Comparison of ENCODE assay signal across 8 cellular contexts in genomic region chr9:136343121-136343883, GRCh38. TPM values are rescaled to one million over a fixed set of nuclear protein-coding genes. Genes with fewer than 3 reads are reported as not detected.
DNase-seq lines count a peak whose midpoint lies in the region; ATAC-seq, FAIRE-seq and TF ChIP-seq lines count a peak whose summit lies in the region.
"Had no signal": no experiment of that assay in that cellular context is flagged by ENCODE, and none has a peak within 500 bp of the region (broad histone marks: within the 10 kb centered on the region; RNA-seq: fewer than 3 reads in every experiment).

No MANE protein-coding gene starts in this region.

- peak overlapping the region; percentile 90 for H4K8ac ChIP-seq in H1 (ENCODE audit: extremely low read depth, insufficient read depth, low read length)

- H3K36me3 ChIP-seq in BLaER1 treated with 17β-estradiol and CSF1 and Interleukin-3, amounts not matched to agents 10 nM and 100 nM, result peaks cover 4 to 75% (median 37%) of the 10 kb centered on the region in 11 experiments; a peak in 20 of 22 replicates
- H3K36me3 ChIP-seq in H1 (ENCODE audit: control insufficient read depth in 2 of 4, insufficient read depth in 4 of 4, low read length in 3 of 4), result no peaks in the 10 kb centered on the region
- no peaks in the 10 kb centered on the region for H3K36me3 ChIP-seq in naive thymus-derived CD4-positive, alpha-beta T cell (ENCODE audit: control insufficient read depth in 2 of 3, insufficient read depth in 3 of 3, low read length in 3 of 3)

- H3K27ac Mint-ChIP-seq in nephron, result peak overlapping the region in 2 of 3 experiments; percentile 75 to 86
- H3K27ac Mint-ChIP-seq in natural killer cell, result no peak overlapping the region
- no peak overlapping the region for H3K27ac Mint-ChIP-seq in naive thymus-derived CD4-positive, alpha-beta T cell

- H3K4me3 Mint-ChIP-seq in nephron (peak overlapping the region in 2 of 3 experiments; percentile 70 to 78), natural killer cell (no peak overlapping the region)
- peak overlapping the region in 1 of 10 donors; percentile 44 for H3K4me3 Mint-ChIP-seq in naive thymus-derived CD4-positive, alpha-beta T cell

- peak overlapping the region in 9 of 11 experiments; percentile 19 to 59 (median 39); a peak in 10 of 22 replicates for H3K9ac ChIP-seq in BLaER1 treated with 17β-estradiol and CSF1 and Interleukin-3, amounts not matched to agents 10 nM and 100 nM
- peak overlapping the region in 2 of 4 experiments; percentile 60 to 63; a peak in 4 of 7 replicates for H3K9ac ChIP-seq in H1 (replicated peaks in 1 of 4; ENCODE audit: extremely low read depth in 1 of 4, low read depth in 3 of 4, low read length in 3 of 4)

- peak overlapping the region; percentile 44 for H4K91ac ChIP-seq in H1 (replicated peaks; ENCODE audit: insufficient read length, low read length)

- in situ Hi-C loops in KBM-7 (cut with MboI; ENCODE audit: low pct_unique_long_range_greater_than_20kb, low sequenced_read_pairs), result no loop called here

- no peak for DNase-seq in H1 (ENCODE audit: low read depth in 1 of 2, low spot score in 2 of 2)
- no peak for DNase-seq in natural killer cell
- DNase-seq in naive thymus-derived CD4-positive, alpha-beta T cell, result no peak
- no peak for DNase-seq in KBM-7
- DNase-seq: NCI-H2107 had no signal

- H3K4me1 Mint-ChIP-seq in nephron (peaks cover 11% of the 10 kb centered on the region), natural killer cell (peaks cover 0 to 7% of the 10 kb centered on the region in 2 donors)
- peaks cover 0 to 2% (median 0%) of the 10 kb centered on the region in 7 donors for H3K4me1 Mint-ChIP-seq in naive thymus-derived CD4-positive, alpha-beta T cell

- no peaks in the 10 kb centered on the region for H3K9me3 ChIP-seq in BLaER1 treated with 17β-estradiol and CSF1 and Interleukin-3, amounts not matched to agents 10 nM and 100 nM (replicated peaks in 1 of 11)
- no peaks in the 10 kb centered on the region for H3K9me3 ChIP-seq in H1 (ENCODE audit: insufficient read depth in 2 of 2, low read depth in 1 of 2, low read length in 1 of 2)
- no peaks in the 10 kb centered on the region for H3K9me3 ChIP-seq in naive thymus-derived CD4-positive, alpha-beta T cell (ENCODE audit: control insufficient read depth in 2 of 3, low read length in 3 of 3)

- peak overlapping the region; percentile 93 for H2AK5ac ChIP-seq in H1 (ENCODE audit: low read depth, low read length)

- POLR2A ChIA-PET in H1 (lab: Charles Lee; ENCODE audit: partially characterized antibody), result interaction anchor here (1.0 to 8.0 kb wide), 4 partner anchors 10 to 65 kb away, joined by 3 to 137 read pairs (median 5); partner anchors contain the start of gene DNLZ
- POLR2A ChIA-PET in naive thymus-derived CD4-positive, alpha-beta T cell (lab: Charles Lee), result no interaction called here

- no peak overlapping the region for H3K56ac ChIP-seq in H1 (replicated peaks; ENCODE audit: insufficient read length, low read depth, low read length)

- H4K20me1 ChIP-seq in BLaER1 treated with 17β-estradiol and CSF1 and Interleukin-3, amounts not matched to agents 10 nM and 100 nM, result peaks cover 0 to 99% (median 82%) of the 10 kb centered on the region in 11 experiments; a peak in 18 of 22 replicates
- H4K20me1 ChIP-seq in H1 (replicated peaks in 1 of 2; ENCODE audit: control insufficient read depth in 1 of 2, insufficient read depth in 2 of 2, low read length in 2 of 2), result no peaks in the 10 kb centered on the region

- H3K9me3 Mint-ChIP-seq in nephron (no peaks in the 10 kb centered on the region), natural killer cell (no peaks in the 10 kb centered on the region)
- H3K9me3 Mint-ChIP-seq in naive thymus-derived CD4-positive, alpha-beta T cell, result no peaks in the 10 kb centered on the region

- peaks cover 28 to 80% (median 62%) of the 10 kb centered on the region in 10 experiments for H3K4me1 ChIP-seq in BLaER1 treated with 17β-estradiol and CSF1 and Interleukin-3, amounts not matched to agents 10 nM and 100 nM
- peaks cover 0 to 19% (median 10%) of the 10 kb centered on the region in 4 experiments; a peak in 6 of 7 replicates for H3K4me1 ChIP-seq in H1 (replicated peaks in 1 of 4; ENCODE audit: control insufficient read depth in 3 of 4, insufficient read depth in 4 of 4, low read length in 3 of 4)
- no peaks in the 10 kb centered on the region for H3K4me1 ChIP-seq in naive thymus-derived CD4-positive, alpha-beta T cell (ENCODE audit: control insufficient read depth in 2 of 2, insufficient read depth in 2 of 2, low read length in 2 of 2)

- no peak for ATAC-seq in natural killer cell
- ATAC-seq in naive thymus-derived CD4-positive, alpha-beta T cell, result no peak

- H3K79me2 ChIP-seq in H1 (ENCODE audit: control insufficient read depth in 1 of 2, insufficient read depth in 2 of 2, low read length in 2 of 2), result no peaks in the 10 kb centered on the region

- H2BK120ac ChIP-seq in H1 (replicated peaks; ENCODE audit: low read depth, low read length), result no peak overlapping the region

- no peak for TF ChIP-seq POLR2A in H1 (IDR thresholded peaks at IDR 0.05; ENCODE audit: control extremely low read depth in 1 of 2, low read depth in 2 of 2, low read length in 2 of 2)

- no peak for FAIRE-seq in H1 (lab: Jason Lieb, UNC)
- FAIRE-seq: islet of Langerhans had no signal

- H3K4ac ChIP-seq in H1 (replicated peaks; ENCODE audit: insufficient read length, low read depth, low read length), result peak overlapping the region; percentile 41

- H2BK15ac ChIP-seq in H1 (ENCODE audit: low read length), result peak overlapping the region; percentile 75; the same call in 1 of the 2 replicates

- H3K4me2 ChIP-seq in BLaER1 treated with 17β-estradiol and CSF1 and Interleukin-3, amounts not matched to agents 10 nM and 100 nM, result peak overlapping the region; percentile 69 to 95 (median 84)
- peak overlapping the region; percentile 54 to 77 for H3K4me2 ChIP-seq in H1 (ENCODE audit: insufficient read depth in 1 of 2, low read depth in 2 of 2, low read length in 2 of 2)

- 74% methylated on average over 23 of the region's 23 CpGs; no CpG with 5 or more reads in 1 of the 2 experiments for WGBS in H1 (ENCODE audit: extremely low coverage in 1 of 2, insufficient coverage in 1 of 2, insufficient read length in 1 of 2, insufficient replicate concordance in 2 of 2, low coverage in 1 of 2, low lambda C conversion rate in 2 of 2, missing lambda C conversion rate in 1 of 2), 2 experiments

- H3K79me1 ChIP-seq in H1 (ENCODE audit: low read depth, low read length), result no peaks in the 10 kb centered on the region

- peak overlapping the region; percentile 85 for H2BK5ac ChIP-seq in H1 (ENCODE audit: low read depth, low read length)

- H4K5ac ChIP-seq in H1 (ENCODE audit: insufficient read length, low read depth, low read length), result no peak overlapping the region

- TF ChIP-seq EP300 in H1 (IDR thresholded peaks at IDR 0.05; ENCODE audit: borderline replicate concordance in 1 of 2, low read depth in 2 of 2, low read length in 2 of 2), result no peak

- H3K27ac ChIP-seq in BLaER1 treated with 17β-estradiol and CSF1 and Interleukin-3, amounts not matched to agents 10 nM and 100 nM, result peak overlapping the region in 9 of 11 experiments; percentile 7 to 56 (median 46); a peak in 11 of 22 replicates
- H3K27ac ChIP-seq in H1 (ENCODE audit: low read depth, low read length), result peak overlapping the region; percentile 52
- H3K27ac ChIP-seq in naive thymus-derived CD4-positive, alpha-beta T cell (ENCODE audit: low read depth, low read length), result no peak overlapping the region

- H3K36me3 Mint-ChIP-seq in nephron (ENCODE audit: low read depth) (peaks cover 7% of the 10 kb centered on the region), natural killer cell (no peaks in the 10 kb centered on the region)
- no peaks in the 10 kb centered on the region for H3K36me3 Mint-ChIP-seq in naive thymus-derived CD4-positive, alpha-beta T cell

- no peaks in the 10 kb centered on the region for H3K27me3 ChIP-seq in BLaER1 treated with 17β-estradiol and CSF1 and Interleukin-3, amounts not matched to agents 10 nM and 100 nM
- H3K27me3 ChIP-seq in H1 (replicated peaks in 1 of 4; ENCODE audit: control insufficient read depth in 3 of 4, extremely low read depth in 1 of 4, insufficient read depth in 3 of 4, low read length in 3 of 4), result no peaks in the 10 kb centered on the region
- H3K27me3 ChIP-seq in naive thymus-derived CD4-positive, alpha-beta T cell (ENCODE audit: control insufficient read depth in 2 of 2, insufficient read depth in 2 of 2, low read length in 2 of 2), result no peaks in the 10 kb centered on the region

- peaks cover 2% of the 10 kb centered on the region; the same call in 1 of the 2 replicates for H3K23me2 ChIP-seq in H1 (ENCODE audit: low read depth, low read length)

- CTCF ChIA-PET in H1 (lab: Charles Lee; ENCODE audit: partially characterized antibody), result interaction anchor here (1.0 to 7.9 kb wide), 6 partner anchors 11 to 148 kb away, joined by 3 to 80 read pairs (median 11); partner anchors contain the start of genes DNLZ and GPSM1
- CTCF ChIA-PET in naive thymus-derived CD4-positive, alpha-beta T cell (lab: Charles Lee), result no interaction called here

- peak overlapping the region; percentile 62; the same call in 1 of the 2 replicates for H2BK12ac ChIP-seq in H1 (ENCODE audit: low read depth, low read length)

- H3K27me3 Mint-ChIP-seq in nephron (ENCODE audit: low read depth) (no peaks in the 10 kb centered on the region), natural killer cell (ENCODE audit: low read depth in 2 of 2) (no peaks in the 10 kb centered on the region)
- no peaks in the 10 kb centered on the region for H3K27me3 Mint-ChIP-seq in naive thymus-derived CD4-positive, alpha-beta T cell

- no peak for TF ChIP-seq CTCF in H1 (IDR thresholded peaks at IDR 0.05; ENCODE audit: control extremely low read depth in 1 of 3, insufficient read depth in 1 of 3, low read depth in 1 of 3, low read length in 3 of 3)
- TF ChIP-seq CTCF in nephron (IDR thresholded peaks at IDR 0.05; ENCODE audit: unreplicated experiment in 3 of 3), result no peak
- no peak for TF ChIP-seq CTCF in natural killer cell (IDR thresholded peaks at IDR 0.05)

- no peak overlapping the region; the same call in 1 of the 2 replicates for H2BK20ac ChIP-seq in H1 (ENCODE audit: low read length)

- no peak for TF ChIP-seq RAD21 in H1 (IDR thresholded peaks at IDR 0.05 in 1 of 2, conservative IDR thresholded peaks at IDR 0.05 in 1 of 2; ENCODE audit: low read depth in 2 of 2, low read length in 2 of 2)

- H3K23ac ChIP-seq in H1 (ENCODE audit: insufficient read length), result no peak overlapping the region

- H3K18ac ChIP-seq in H1 (ENCODE audit: extremely low read depth, low read length), result peak overlapping the region; percentile 25

- intact Hi-C loops in natural killer cell (cut with micrococcal nuclease), result no loop called here
- intact Hi-C loops in naive thymus-derived CD4-positive, alpha-beta T cell (cut with micrococcal nuclease), result no loop called here

- H3K4me3 ChIP-seq in BLaER1 treated with 17β-estradiol and CSF1 and Interleukin-3, amounts not matched to agents 10 nM and 100 nM, result peak overlapping the region in 1 of 10 experiments; percentile 42; a peak in 2 of 20 replicates
- peak overlapping the region; percentile 2 to 72 (median 11); a peak in 6 of 8 replicates for H3K4me3 ChIP-seq in H1 (ENCODE audit: extremely low read depth in 1 of 4, insufficient read depth in 2 of 4, low read depth in 3 of 4, low read length in 4 of 4)
- H3K4me3 ChIP-seq in naive thymus-derived CD4-positive, alpha-beta T cell (ENCODE audit: low read length), result no peak overlapping the region

- no peak overlapping the region for H2AFZ ChIP-seq in H1 (ENCODE audit: low read length)

- H3K14ac ChIP-seq in H1 (ENCODE audit: insufficient read length), result no peak overlapping the region

RNA-seq across cellular contexts. Expression of gene GPSM1, which starts 16.0 kb away (rescaled TPM):
- total RNA-seq in H1 (2021; fragmentation: NEBNext Ultra II Directional; extraction: Animal tissue kit (Norgen Biotek cat#: 25700)), result 15.7 and 18.0 TPM in 2 replicates
- 12.8 and 19.8 TPM in 2 replicates for polyA plus RNA-seq in H1 (2011; rRNA removed)
- polyA plus RNA-seq in H1 (2011; cell fraction: cytosol; rRNA removed), result 13.8 TPM
- 39.2 TPM for polyA plus RNA-seq in H1 (2011; cell fraction: nucleus; rRNA removed)
- 9.3 to 15.2 TPM (median 14.5 TPM) in 4 replicates for polyA plus RNA-seq in H1 (2012, experiment 1 of 2)
- 12.0 TPM for polyA plus RNA-seq in H1 (2012, experiment 2 of 2)
- 14.4 TPM for polyA plus RNA-seq in H1 (2013, experiment 1 of 2)
- 13.9 TPM for polyA plus RNA-seq in H1 (2013, experiment 2 of 2)
- 3.5 and 4.2 TPM in 2 replicates for polyA minus RNA-seq in H1 (2011; rRNA and poly(A)+ RNA removed)
- 12.7 TPM for polyA minus RNA-seq in H1 (2011; cell fraction: cytosol; rRNA and poly(A)+ RNA removed)
- polyA minus RNA-seq in H1 (2011; cell fraction: nucleus; rRNA and poly(A)+ RNA removed), result 11.2 TPM
- total RNA-seq in natural killer cell, result 1 to 10 TPM; 2.6 to 4.2 (median 3.4) TPM
- 10 to 100 TPM in 1 of 5 experiments, 1 to 10 TPM in 4; 6.1 to 11.5 (median 8.6) TPM for total RNA-seq in naive thymus-derived CD4-positive, alpha-beta T cell
- polyA plus RNA-seq in naive thymus-derived CD4-positive, alpha-beta T cell, result 1 to 10 TPM in 1 of 2 donors, under 1 TPM in 1; 0.87 to 1.4 TPM

RNA-seq across cellular contexts. Expression of gene DNLZ, which starts 20.2 kb away (rescaled TPM):
- total RNA-seq in H1 (2021; fragmentation: NEBNext Ultra II Directional; extraction: Animal tissue kit (Norgen Biotek cat#: 25700)), result 17.9 and 19.0 TPM in 2 replicates
- polyA plus RNA-seq in H1 (2011; rRNA removed), result 11.6 and 13.6 TPM in 2 replicates
- 19.7 TPM for polyA plus RNA-seq in H1 (2011; cell fraction: cytosol; rRNA removed)
- polyA plus RNA-seq in H1 (2011; cell fraction: nucleus; rRNA removed), result 13.9 TPM
- 6.2 to 15.0 TPM (median 13.2 TPM) in 4 replicates for polyA plus RNA-seq in H1 (2012, experiment 1 of 2)
- 11.1 TPM for polyA plus RNA-seq in H1 (2012, experiment 2 of 2)
- polyA plus RNA-seq in H1 (2013, experiment 1 of 2), result 14.6 TPM
- polyA plus RNA-seq in H1 (2013, experiment 2 of 2), result 15.8 TPM
- polyA minus RNA-seq in H1 (2011; rRNA and poly(A)+ RNA removed), result 0.61 and 1.1 TPM in 2 replicates
- polyA minus RNA-seq in H1 (2011; cell fraction: cytosol; rRNA and poly(A)+ RNA removed), result 3.7 TPM
- 10.4 TPM for polyA minus RNA-seq in H1 (2011; cell fraction: nucleus; rRNA and poly(A)+ RNA removed)
- total RNA-seq in natural killer cell, result 10 to 100 TPM; 24.6 to 34.8 (median 28.9) TPM
- 10 to 100 TPM; 17.2 to 27.5 (median 24.8) TPM for total RNA-seq in naive thymus-derived CD4-positive, alpha-beta T cell
- 10 to 100 TPM; 46.6 to 51.3 TPM for polyA plus RNA-seq in naive thymus-derived CD4-positive, alpha-beta T cell

RNA-seq across cellular contexts. Expression of gene CARD9, which starts 30.2 kb away (rescaled TPM):
- total RNA-seq in H1 (2021; fragmentation: NEBNext Ultra II Directional; extraction: Animal tissue kit (Norgen Biotek cat#: 25700)), result 0.88 and 1.1 TPM in 2 replicates
- polyA plus RNA-seq in H1 (2011; rRNA removed), result 0.13 and 0.15 TPM in 2 replicates
- 0.26 TPM for polyA plus RNA-seq in H1 (2011; cell fraction: cytosol; rRNA removed)
- 1.7 TPM for polyA plus RNA-seq in H1 (2011; cell fraction: nucleus; rRNA removed)
- 0.57 to 0.92 TPM (median 0.67 TPM) in 4 replicates for polyA plus RNA-seq in H1 (2012, experiment 1 of 2)
- polyA plus RNA-seq in H1 (2012, experiment 2 of 2), result 0.22 TPM
- polyA plus RNA-seq in H1 (2013, experiment 1 of 2), result 0.10 TPM
- polyA plus RNA-seq in H1 (2013, experiment 2 of 2), result 0.17 TPM
- 0.07 TPM in 1 of 2 replicates, not detected in the other for polyA minus RNA-seq in H1 (2011; rRNA and poly(A)+ RNA removed)
- not detected for polyA minus RNA-seq in H1 (2011; cell fraction: cytosol; rRNA and poly(A)+ RNA removed)
- 0.90 TPM for polyA minus RNA-seq in H1 (2011; cell fraction: nucleus; rRNA and poly(A)+ RNA removed)
- 1 to 10 TPM; 1.6 to 4.2 (median 4.0) TPM for total RNA-seq in natural killer cell
- 10 to 100 TPM in 1 of 5 experiments, 1 to 10 TPM in 4; 1.1 to 19.9 (median 1.4) TPM for total RNA-seq in naive thymus-derived CD4-positive, alpha-beta T cell
- under 1 TPM; 0.10 to 0.18 TPM for polyA plus RNA-seq in naive thymus-derived CD4-positive, alpha-beta T cell

RNA-seq across cellular contexts. Expression of gene CCDC187, which starts 39.4 kb away (rescaled TPM):
- not detected in 2 replicates for total RNA-seq in H1 (2021; fragmentation: NEBNext Ultra II Directional; extraction: Animal tissue kit (Norgen Biotek cat#: 25700))
- polyA plus RNA-seq in H1 (2011; rRNA removed), result 0.02 TPM in 2 replicates
- polyA plus RNA-seq in H1 (2011; cell fraction: cytosol; rRNA removed), result 0.01 TPM
- 0.07 TPM for polyA plus RNA-seq in H1 (2011; cell fraction: nucleus; rRNA removed)
- polyA plus RNA-seq in H1 (2012, experiment 1 of 2), result 0.03 TPM in 2 of 4 replicates, not detected in the others
- polyA plus RNA-seq in H1 (2012, experiment 2 of 2), result 0.03 TPM
- polyA plus RNA-seq in H1 (2013, experiment 1 of 2), result 0.02 TPM
- polyA plus RNA-seq in H1 (2013, experiment 2 of 2), result under 0.01 TPM
- polyA minus RNA-seq in H1 (2011; rRNA and poly(A)+ RNA removed), result 0.06 TPM in 1 of 2 replicates, not detected in the other
- not detected for polyA minus RNA-seq in H1 (2011; cell fraction: cytosol; rRNA and poly(A)+ RNA removed)
- polyA minus RNA-seq in H1 (2011; cell fraction: nucleus; rRNA and poly(A)+ RNA removed), result not detected
- total RNA-seq in natural killer cell, result under 1 TPM in 1 of 3 donors, not detected in 2; 0.18 TPM
- under 1 TPM in 1 of 5 experiments, not detected in 4; 0.10 TPM for total RNA-seq in naive thymus-derived CD4-positive, alpha-beta T cell
- polyA plus RNA-seq in naive thymus-derived CD4-positive, alpha-beta T cell, result not detected

RNA-seq across cellular contexts. Expression of gene SNAPC4, which starts 56.7 kb away (rescaled TPM):
- 15.1 and 18.1 TPM in 2 replicates for total RNA-seq in H1 (2021; fragmentation: NEBNext Ultra II Directional; extraction: Animal tissue kit (Norgen Biotek cat#: 25700))
- polyA plus RNA-seq in H1 (2011; rRNA removed), result 6.9 and 10.0 TPM in 2 replicates
- 8.1 TPM for polyA plus RNA-seq in H1 (2011; cell fraction: cytosol; rRNA removed)
- 36.1 TPM for polyA plus RNA-seq in H1 (2011; cell fraction: nucleus; rRNA removed)
- 9.7 to 16.5 TPM (median 15.3 TPM) in 4 replicates for polyA plus RNA-seq in H1 (2012, experiment 1 of 2)
- 9.6 TPM for polyA plus RNA-seq in H1 (2012, experiment 2 of 2)
- 10.1 TPM for polyA plus RNA-seq in H1 (2013, experiment 1 of 2)
- 9.2 TPM for polyA plus RNA-seq in H1 (2013, experiment 2 of 2)
- polyA minus RNA-seq in H1 (2011; rRNA and poly(A)+ RNA removed), result 4.4 and 4.5 TPM in 2 replicates
- polyA minus RNA-seq in H1 (2011; cell fraction: cytosol; rRNA and poly(A)+ RNA removed), result 4.9 TPM
- 8.9 TPM for polyA minus RNA-seq in H1 (2011; cell fraction: nucleus; rRNA and poly(A)+ RNA removed)
- 10 to 100 TPM in 1 of 3 donors, 1 to 10 TPM in 2; 9.0 to 11.3 (median 9.4) TPM for total RNA-seq in natural killer cell
- total RNA-seq in naive thymus-derived CD4-positive, alpha-beta T cell, result 10 to 100 TPM; 10.0 to 16.3 (median 12.8) TPM
- polyA plus RNA-seq in naive thymus-derived CD4-positive, alpha-beta T cell, result 1 to 10 TPM; 1.2 to 2.7 TPM

Comparison
In these comparisons a context has a peak if more than half of its experiments do, and no peak if none do; other contexts are left out.
1. H3K27ac Mint-ChIP-seq: peak in nephron (2 of 3); none in natural killer cell (0 of 2) and naive thymus-derived CD4-positive, alpha-beta T cell (0 of 9).